24 cellular contexts compared by ENCODE assay signal in genomic region chr9:93182572-93182971, GRCh38. TPM values are rescaled to one million over a fixed set of nuclear protein-coding genes. Genes with fewer than 3 reads are reported as not detected.
DNase-seq lines count a peak whose midpoint lies in the region; ATAC-seq and TF ChIP-seq lines count a peak whose summit lies in the region.
"Had no signal": no experiment of that assay in that cellular context is flagged by ENCODE, and none has a peak within 500 bp of the region (broad histone marks: within the 10 kb centered on the region; RNA-seq: fewer than 3 reads in every experiment).

No MANE protein-coding gene starts in this region.

- peaks cover 51% of the 10 kb centered on the region for H3K4me1 ChIP-seq in body of pancreas
- H3K4me1 ChIP-seq in right cardiac atrium (ENCODE audit: control insufficient read depth, insufficient read depth, low read length): peaks cover 3% of the 10 kb centered on the region
- peaks cover 5% of the 10 kb centered on the region for H3K4me1 ChIP-seq in hepatocyte (ENCODE audit: insufficient read depth)
- H3K4me1 ChIP-seq: parathyroid adenoma had no signal

- no peaks in the 10 kb centered on the region for H3K9me2 ChIP-seq in hepatocyte (replicated peaks; ENCODE audit: insufficient read depth)

- no peaks in the 10 kb centered on the region for H4K20me1 ChIP-seq in hepatocyte (ENCODE audit: insufficient read depth, poor library complexity, severe bottlenecking)

- H3K27me3 ChIP-seq in body of pancreas (no peaks in the 10 kb centered on the region), right cardiac atrium (ENCODE audit: control insufficient read depth, insufficient read depth) (no peaks in the 10 kb centered on the region), hepatocyte (peaks cover 26% of the 10 kb centered on the region)

- no peaks in the 10 kb centered on the region for H3K79me2 ChIP-seq in hepatocyte
- H3K79me2 ChIP-seq: parathyroid adenoma had no signal

- TF ChIP-seq POLR2A in body of pancreas (IDR thresholded peaks at IDR 0.05): no peak

- H3K27me3 Mint-ChIP-seq in activated naive CD4-positive, alpha-beta T cell treated with anti-CD3 and anti-CD28 coated beads for 36 hours (ENCODE audit: low read depth): peaks cover 18% of the 10 kb centered on the region
- H3K27me3 Mint-ChIP-seq in activated naive CD4-positive, alpha-beta T cell treated with anti-CD3 and anti-CD28 coated beads, Interleukin-2, amount 10 ng/mL, durations not matched to agents 7 days and 5 days: peaks cover 93% of the 10 kb centered on the region
- H3K27me3 Mint-ChIP-seq in progenitor cell of endocrine pancreas: peaks cover 25% of the 10 kb centered on the region

- peaks cover 9% of the 10 kb centered on the region for H3K4me1 Mint-ChIP-seq in activated naive CD4-positive, alpha-beta T cell treated with anti-CD3 and anti-CD28 coated beads for 36 hours (ENCODE audit: low read depth)
- H3K4me1 Mint-ChIP-seq in activated naive CD4-positive, alpha-beta T cell treated with anti-CD3 and anti-CD28 coated beads, Interleukin-2, amount 10 ng/mL, durations not matched to agents 7 days and 5 days: peaks cover 14% of the 10 kb centered on the region
- peaks cover 21% of the 10 kb centered on the region for H3K4me1 Mint-ChIP-seq in progenitor cell of endocrine pancreas (ENCODE audit: low read depth)

- no peak overlapping the region for H3K4me2 ChIP-seq in hepatocyte

- 7 to 14% methylated on average over 3 to 6 of the region's 6 CpGs for WGBS in body of pancreas, 2 donors
- 60% methylated on average over 6 of the region's 6 CpGs for WGBS in right cardiac atrium
- WGBS in hepatocyte (ENCODE audit: low lambda C conversion rate, missing lambda C conversion rate): 75% methylated on average over 6 of the region's 6 CpGs

- no peak overlapping the region for H2AFZ ChIP-seq in hepatocyte
- H2AFZ ChIP-seq: parathyroid adenoma had no signal

- H3K4me3 ChIP-seq in body of pancreas (no peak overlapping the region), right cardiac atrium (ENCODE audit: low read length) (no peak overlapping the region), hepatocyte (no peak overlapping the region)
- H3K4me3 ChIP-seq: lower lobe of right lung, sigmoid colon had no signal

- H3K9me3 ChIP-seq in body of pancreas (no peaks in the 10 kb centered on the region), right cardiac atrium (ENCODE audit: control insufficient read depth, low read length) (no peaks in the 10 kb centered on the region), hepatocyte (ENCODE audit: low read depth) (no peaks in the 10 kb centered on the region)
- H3K9me3 ChIP-seq: lower lobe of right lung, sigmoid colon had no signal

- H3K36me3 Mint-ChIP-seq in activated naive CD4-positive, alpha-beta T cell treated with anti-CD3 and anti-CD28 coated beads for 36 hours (ENCODE audit: low read depth): no peaks in the 10 kb centered on the region
- H3K36me3 Mint-ChIP-seq in activated naive CD4-positive, alpha-beta T cell treated with anti-CD3 and anti-CD28 coated beads, Interleukin-2, amount 10 ng/mL, durations not matched to agents 7 days and 5 days: no peaks in the 10 kb centered on the region
- peaks cover 2% of the 10 kb centered on the region for H3K36me3 Mint-ChIP-seq in progenitor cell of endocrine pancreas (ENCODE audit: insufficient read depth)
- H3K36me3 Mint-ChIP-seq: immature natural killer cell, WTC11 had no signal

- TF ChIP-seq CTCF in body of pancreas (IDR thresholded peaks at IDR 0.05): no peak
- no peak for TF ChIP-seq CTCF in progenitor cell of endocrine pancreas (IDR thresholded peaks at IDR 0.05; ENCODE audit: unreplicated experiment)
- TF ChIP-seq CTCF in hepatocyte (IDR thresholded peaks at IDR 0.05; ENCODE audit: poor library complexity): no peak

- H3K4me3 Mint-ChIP-seq in activated naive CD4-positive, alpha-beta T cell treated with anti-CD3 and anti-CD28 coated beads for 36 hours: peak overlapping the region; percentile 66
- H3K4me3 Mint-ChIP-seq in activated naive CD4-positive, alpha-beta T cell treated with anti-CD3 and anti-CD28 coated beads, Interleukin-2, amount 10 ng/mL, durations not matched to agents 7 days and 5 days: no peak overlapping the region
- H3K4me3 Mint-ChIP-seq in progenitor cell of endocrine pancreas (ENCODE audit: low read depth): peak overlapping the region; percentile 75

- H3K9me3 Mint-ChIP-seq in activated naive CD4-positive, alpha-beta T cell treated with anti-CD3 and anti-CD28 coated beads for 36 hours: no peaks in the 10 kb centered on the region
- H3K9me3 Mint-ChIP-seq in activated naive CD4-positive, alpha-beta T cell treated with anti-CD3 and anti-CD28 coated beads, Interleukin-2, amount 10 ng/mL, durations not matched to agents 7 days and 5 days: no peaks in the 10 kb centered on the region
- H3K9me3 Mint-ChIP-seq in progenitor cell of endocrine pancreas (ENCODE audit: low read depth): no peaks in the 10 kb centered on the region
- H3K9me3 Mint-ChIP-seq: WTC11 had no signal

- H3K36me3 ChIP-seq in body of pancreas (replicated peaks in 1 of 2; ENCODE audit: insufficient read depth in 1 of 2, low read depth in 2 of 2) (no peaks in the 10 kb centered on the region), hepatocyte (replicated peaks; ENCODE audit: insufficient read depth, low read depth) (no peaks in the 10 kb centered on the region)
- H3K36me3 ChIP-seq: lower lobe of right lung, sigmoid colon had no signal

- intact Hi-C loops in activated naive CD4-positive, alpha-beta T cell treated with anti-CD3 and anti-CD28 coated beads for 36 hours (cut with micrococcal nuclease): no loop called here
- intact Hi-C loops in body of pancreas (cut with DNase I) (loop anchor here (10.0 kb wide), 1 partner anchor 272 kb away; the partner anchor contains the start of genes FAM120A and FAM120AOS), right cardiac atrium (cut with DNase I) (no loop called here)

- H3K27ac ChIP-seq in body of pancreas (peak overlapping the region in 3 of 4 donors; percentile 20 to 90 (median 89)), right cardiac atrium (ENCODE audit: low read length) (peak overlapping the region; percentile 34), hepatocyte (no peak overlapping the region)
- H3K27ac ChIP-seq: epithelial cell of prostate, lower lobe of right lung, parathyroid adenoma had no signal

- no peak overlapping the region for H3K27ac Mint-ChIP-seq in activated naive CD4-positive, alpha-beta T cell treated with anti-CD3 and anti-CD28 coated beads for 36 hours
- no peak overlapping the region for H3K27ac Mint-ChIP-seq in activated naive CD4-positive, alpha-beta T cell treated with anti-CD3 and anti-CD28 coated beads, Interleukin-2, amount 10 ng/mL, durations not matched to agents 7 days and 5 days
- H3K27ac Mint-ChIP-seq in progenitor cell of endocrine pancreas: no peak overlapping the region
- H3K27ac Mint-ChIP-seq: immature natural killer cell, WTC11 had no signal

- ATAC-seq in body of pancreas (no peak), right cardiac atrium (peak in 1 of 2 donors; percentile 2)
- ATAC-seq: lower lobe of right lung, SK-N-SH treated with all-trans-retinoic acid at 6 μM for 48 hours, WTC11 had no signal

- CTCF ChIA-PET in activated naive CD4-positive, alpha-beta T cell treated with anti-CD3 and anti-CD28 coated beads for 36 hours (lab: Charles Lee): interaction anchor here (0.9 kb wide), 1 partner anchor 71 kb away, joined by 3 read pairs; no protein-coding TSS in a partner anchor
- CTCF ChIA-PET in activated naive CD4-positive, alpha-beta T cell treated with anti-CD3 and anti-CD28 coated beads, Interleukin-2, amount 10 ng/mL, durations not matched to agents 7 days and 5 days (lab: Charles Lee): interaction anchor here (1.6 kb wide), 1 partner anchor 12 kb away, joined by 3 read pairs; no protein-coding TSS in a partner anchor

- no peak for DNase-seq in activated naive CD4-positive, alpha-beta T cell treated with anti-CD3 and anti-CD28 coated beads for 36 hours
- DNase-seq in activated naive CD4-positive, alpha-beta T cell treated with anti-CD3 and anti-CD28 coated beads, Interleukin-2, amount 10 ng/mL, durations not matched to agents 7 days and 5 days: no peak
- DNase-seq in body of pancreas (peak; percentile 54 to 83 (median 75)), right cardiac atrium (peak in 2 of 3 donors; percentile 71 to 72), progenitor cell of endocrine pancreas (ENCODE audit: low spot score, unreplicated experiment) (no peak), hepatocyte (ENCODE audit: low spot score) (no peak), kidney tubule cell (ENCODE audit: low spot score) (no peak), NCI-H345 treated with DMSO at 0.1 percent for 48 hours (lab: John Stamatoyannopoulos, UW; ENCODE audit: unreplicated experiment) (no peak)
- DNase-seq: activated CD4-positive, alpha-beta T cell treated with anti-CD3 and anti-CD28 coated beads, Interleukin-2, amount 50 U/mL, for 48 hours; activated gamma-delta T cell treated with Interleukin-2 at 50 U/mL for 16 hours; COR-L47; immature natural killer cell; lower lobe of right lung; NCI-H1092 treated with DMSO at 0.1 percent for 48 hours; NCI-H2029 treated with DMSO at 0.1 percent for 48 hours; NCI-H446 treated with DMSO at 0.1 percent for 48 hours; RPMI8226; sigmoid colon had no signal

RNA-seq across cellular contexts. Expression of gene WNK2, which starts 1.4 kb away (rescaled TPM):
- 1 to 10 TPM; 5.2 to 5.8 TPM for total RNA-seq in activated naive CD4-positive, alpha-beta T cell treated with anti-CD3 and anti-CD28 coated beads for 36 hours
- total RNA-seq in body of pancreas (100 to 1,000 TPM in 1 of 2 donors, 10 to 100 TPM in 1; 85.4 to 173 TPM), right cardiac atrium (100 to 1,000 TPM; 217 to 322 (median 278) TPM), progenitor cell of endocrine pancreas (302 and 345 TPM in 2 replicates), hepatocyte (6.2 and 8.9 TPM in 2 replicates)
- polyA plus RNA-seq in right cardiac atrium (167 TPM), hepatocyte (13.5 and 19.9 TPM in 2 replicates)
- total RNA-seq: fibroblast of villous mesenchyme, subcutaneous adipose tissue had no signal
- polyA plus RNA-seq: immature natural killer cell had no signal

RNA-seq across cellular contexts. Expression of gene NINJ1, which starts 48.5 kb away (rescaled TPM):
- 10 to 100 TPM; 93.9 to 96.9 TPM for total RNA-seq in activated naive CD4-positive, alpha-beta T cell treated with anti-CD3 and anti-CD28 coated beads for 36 hours
- total RNA-seq in body of pancreas (10 to 100 TPM; 32.6 to 32.9 TPM), right cardiac atrium (10 to 100 TPM; 42.9 to 68.4 (median 62.7) TPM), progenitor cell of endocrine pancreas (38.1 and 39.5 TPM in 2 replicates), hepatocyte (55.4 and 67.9 TPM in 2 replicates)
- polyA plus RNA-seq in right cardiac atrium (96.2 TPM), hepatocyte (114 and 135 TPM in 2 replicates)

Comparison
In these comparisons a context has a peak if more than half of its experiments do, and no peak if none do; other contexts are left out.
1. DNase-seq: peak in body of pancreas (4 of 4) and right cardiac atrium (2 of 3); none in activated naive CD4-positive, alpha-beta T cell treated with anti-CD3 and anti-CD28 coated beads for 36 hours (single experiment), activated naive CD4-positive, alpha-beta T cell treated with anti-CD3 and anti-CD28 coated beads, Interleukin-2, amount 10 ng/mL, durations not matched to agents 7 days and 5 days (single experiment), progenitor cell of endocrine pancreas (single experiment), hepatocyte (single experiment), kidney tubule cell (single experiment) and NCI-H345 treated with DMSO at 0.1 percent for 48 hours (single experiment).